ENCODE assay signal across 11 cellular contexts in the genomic region with DNA sequence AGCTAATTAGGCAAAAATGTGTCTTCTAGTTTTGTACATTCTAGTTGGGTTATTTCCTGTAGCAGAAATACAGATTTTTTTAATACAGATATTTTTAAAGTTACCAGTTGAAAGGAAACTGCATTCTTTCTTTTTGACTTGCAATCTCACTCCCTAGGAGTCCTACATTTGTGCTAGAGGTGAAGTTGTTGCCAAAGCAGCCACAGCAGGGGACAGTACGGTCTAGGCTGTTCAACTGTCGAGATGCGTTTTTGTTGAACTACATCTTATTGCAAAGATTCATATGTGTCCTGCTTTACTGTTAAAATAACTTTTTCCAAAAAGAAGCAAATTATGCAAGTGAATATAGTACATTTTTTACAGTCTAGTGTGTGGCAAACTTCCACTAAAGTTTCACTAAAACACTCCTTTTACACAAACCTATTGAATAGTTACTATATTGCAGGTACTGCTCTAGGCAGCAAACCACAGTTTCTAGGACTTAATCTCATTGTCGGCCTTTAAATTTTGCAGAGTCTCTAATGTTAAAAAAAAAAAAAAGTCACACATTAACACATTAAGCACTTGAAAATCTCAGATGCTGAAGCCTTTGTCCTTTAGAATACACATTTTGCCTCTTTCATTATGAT. TPM values are rescaled to one million over a fixed set of nuclear protein-coding genes. Genes with fewer than 3 reads are reported as not detected.
DNase-seq lines count a peak whose midpoint lies in the region; ATAC-seq, FAIRE-seq and TF ChIP-seq lines count a peak whose summit lies in the region.
"Had no signal": no experiment of that assay in that cellular context is flagged by ENCODE, and none has a peak within 500 bp of the region (broad histone marks: within the 10 kb centered on the region; RNA-seq: fewer than 3 reads in every experiment).

No MANE protein-coding gene starts in this region.

- POLR2A ChIA-PET in activated CD4-positive, alpha-beta memory T cell treated with anti-CD3 and anti-CD28 coated beads, Interleukin-2, amount 10 ng/mL, durations not matched to agents 7 days and 5 days (lab: Charles Lee): no interaction called here
- POLR2A ChIA-PET in activated CD4-positive, alpha-beta memory T cell treated with anti-CD3 and anti-CD28 coated beads for 36 hours (lab: Charles Lee): interaction anchor here (0.6 kb wide), 1 partner anchor 417 kb away, joined by 3 read pairs; no protein-coding TSS in a partner anchor

- FAIRE-seq in frontal cortex (lab: Jason Lieb, UNC): no peak

- no peaks in the 10 kb centered on the region for H3K36me3 ChIP-seq in Loucy (ENCODE audit: insufficient read depth, low read length)

- intact Hi-C loops in activated CD4-positive, alpha-beta memory T cell treated with anti-CD3 and anti-CD28 coated beads for 36 hours (cut with micrococcal nuclease): no loop called here
- intact Hi-C loops in left cardiac atrium (cut with DNase I): no loop called here

- no peaks in the 10 kb centered on the region for H3K9me2 ChIP-seq in Loucy (replicated peaks; ENCODE audit: low read depth, low read length)

- H3K4me3 Mint-ChIP-seq in activated CD4-positive, alpha-beta memory T cell treated with anti-CD3 and anti-CD28 coated beads, Interleukin-2, amount 10 ng/mL, durations not matched to agents 7 days and 5 days: no peak overlapping the region
- H3K4me3 Mint-ChIP-seq in activated CD4-positive, alpha-beta memory T cell treated with anti-CD3 and anti-CD28 coated beads for 36 hours: no peak overlapping the region
- H3K4me3 Mint-ChIP-seq in stimulated activated naive CD8-positive, alpha-beta T cell treated with anti-CD3 and anti-CD28 coated beads, Interleukin-15, Interleukin-2, amounts not matched to agents 100 ng/mL and 50 ng/mL, for 24 hours: peak overlapping the region; percentile 21

- no peaks in the 10 kb centered on the region for H3K9me3 ChIP-seq in Loucy (ENCODE audit: insufficient read depth, low read depth, low read length)

- H3K9me3 Mint-ChIP-seq in activated CD4-positive, alpha-beta memory T cell treated with anti-CD3 and anti-CD28 coated beads, Interleukin-2, amount 10 ng/mL, durations not matched to agents 7 days and 5 days: peaks cover 3% of the 10 kb centered on the region
- H3K9me3 Mint-ChIP-seq in activated CD4-positive, alpha-beta memory T cell treated with anti-CD3 and anti-CD28 coated beads for 36 hours: peaks cover 9% of the 10 kb centered on the region
- H3K9me3 Mint-ChIP-seq in stimulated activated naive CD8-positive, alpha-beta T cell treated with anti-CD3 and anti-CD28 coated beads, Interleukin-15, Interleukin-2, amounts not matched to agents 100 ng/mL and 50 ng/mL, for 24 hours: peaks cover 7% of the 10 kb centered on the region

- H2AFZ ChIP-seq in Loucy (ENCODE audit: low read length): peak overlapping the region; percentile 63

- no peaks in the 10 kb centered on the region for H4K20me1 ChIP-seq in Loucy (ENCODE audit: insufficient read depth, low read length, poor library complexity, severe bottlenecking)

- CTCF ChIA-PET in activated CD4-positive, alpha-beta memory T cell treated with anti-CD3 and anti-CD28 coated beads, Interleukin-2, amount 10 ng/mL, durations not matched to agents 7 days and 5 days (lab: Charles Lee): interaction anchor here (0.7 kb wide), 1 partner anchor 683 kb away, joined by 3 read pairs; no protein-coding TSS in a partner anchor
- CTCF ChIA-PET in activated CD4-positive, alpha-beta memory T cell treated with anti-CD3 and anti-CD28 coated beads for 36 hours (lab: Charles Lee): interaction anchor here (0.6 to 1.8 kb wide), 2 partner anchors 12 to 1926 kb away, joined by 3 to 6 read pairs; no protein-coding TSS in a partner anchor

- H3K27ac Mint-ChIP-seq in activated CD4-positive, alpha-beta memory T cell treated with anti-CD3 and anti-CD28 coated beads, Interleukin-2, amount 10 ng/mL, durations not matched to agents 7 days and 5 days: peak overlapping the region; percentile 55
- H3K27ac Mint-ChIP-seq in activated CD4-positive, alpha-beta memory T cell treated with anti-CD3 and anti-CD28 coated beads for 36 hours: no peak overlapping the region
- H3K27ac Mint-ChIP-seq in stimulated activated naive CD8-positive, alpha-beta T cell treated with anti-CD3 and anti-CD28 coated beads, Interleukin-15, Interleukin-2, amounts not matched to agents 100 ng/mL and 50 ng/mL, for 24 hours: no peak overlapping the region

- H3K27me3 Mint-ChIP-seq in activated CD4-positive, alpha-beta memory T cell treated with anti-CD3 and anti-CD28 coated beads, Interleukin-2, amount 10 ng/mL, durations not matched to agents 7 days and 5 days: no peaks in the 10 kb centered on the region
- peaks cover 10% of the 10 kb centered on the region for H3K27me3 Mint-ChIP-seq in activated CD4-positive, alpha-beta memory T cell treated with anti-CD3 and anti-CD28 coated beads for 36 hours
- peaks cover 4% of the 10 kb centered on the region for H3K27me3 Mint-ChIP-seq in stimulated activated naive CD8-positive, alpha-beta T cell treated with anti-CD3 and anti-CD28 coated beads, Interleukin-15, Interleukin-2, amounts not matched to agents 100 ng/mL and 50 ng/mL, for 24 hours

- no peaks in the 10 kb centered on the region for H3F3A ChIP-seq in Loucy (ENCODE audit: low read depth)

- peak overlapping the region; percentile 25 for H3K4me2 ChIP-seq in Loucy (ENCODE audit: low read depth, low read length, poor library complexity, severe bottlenecking)

- no peak for TF ChIP-seq CTCF in Loucy (conservative IDR thresholded peaks at IDR 0.05; ENCODE audit: low read length)

- H3K4me1 Mint-ChIP-seq in activated CD4-positive, alpha-beta memory T cell treated with anti-CD3 and anti-CD28 coated beads, Interleukin-2, amount 10 ng/mL, durations not matched to agents 7 days and 5 days: peaks cover 10% of the 10 kb centered on the region
- H3K4me1 Mint-ChIP-seq in activated CD4-positive, alpha-beta memory T cell treated with anti-CD3 and anti-CD28 coated beads for 36 hours (ENCODE audit: low read depth): peaks cover 11% of the 10 kb centered on the region
- peaks cover 40% of the 10 kb centered on the region for H3K4me1 Mint-ChIP-seq in stimulated activated naive CD8-positive, alpha-beta T cell treated with anti-CD3 and anti-CD28 coated beads, Interleukin-15, Interleukin-2, amounts not matched to agents 100 ng/mL and 50 ng/mL, for 24 hours (ENCODE audit: low read depth)

- H3K27me3 ChIP-seq in Loucy (ENCODE audit: insufficient read depth, low read length, poor library complexity, severe bottlenecking): no peaks in the 10 kb centered on the region

- H3K9ac ChIP-seq in Loucy (ENCODE audit: low read depth, low read length, poor library complexity, severe bottlenecking): no peak overlapping the region

- no peaks in the 10 kb centered on the region for H3K79me2 ChIP-seq in Loucy (ENCODE audit: insufficient read depth, low read length)

- no peaks in the 10 kb centered on the region for H3K36me3 Mint-ChIP-seq in activated CD4-positive, alpha-beta memory T cell treated with anti-CD3 and anti-CD28 coated beads, Interleukin-2, amount 10 ng/mL, durations not matched to agents 7 days and 5 days (ENCODE audit: low read depth)
- H3K36me3 Mint-ChIP-seq in activated CD4-positive, alpha-beta memory T cell treated with anti-CD3 and anti-CD28 coated beads for 36 hours: no peaks in the 10 kb centered on the region
- H3K36me3 Mint-ChIP-seq in stimulated activated naive CD8-positive, alpha-beta T cell treated with anti-CD3 and anti-CD28 coated beads, Interleukin-15, Interleukin-2, amounts not matched to agents 100 ng/mL and 50 ng/mL, for 24 hours (ENCODE audit: low read depth): peaks cover 4% of the 10 kb centered on the region

- no peak for DNase-seq in activated CD4-positive, alpha-beta memory T cell treated with anti-CD3 and anti-CD28 coated beads, Interleukin-2, amount 10 ng/mL, durations not matched to agents 7 days and 5 days
- no peak for DNase-seq in activated CD4-positive, alpha-beta memory T cell treated with anti-CD3 and anti-CD28 coated beads for 36 hours
- DNase-seq in left cardiac atrium (no peak), frontal cortex (ENCODE audit: low spot score in 2 of 2) (no peak), NCI-H82 (lab: John Stamatoyannopoulos, UW) (no peak)
- DNase-seq: left ventricle myocardium superior, NCI-H510A, retina had no signal

- peaks cover 20% of the 10 kb centered on the region for H3K4me1 ChIP-seq in Loucy (ENCODE audit: insufficient read depth, low read length, poor library complexity, severe bottlenecking)

- H3K4me3 ChIP-seq in Loucy (ENCODE audit: low read length, poor library complexity, severe bottlenecking): no peak overlapping the region

- ATAC-seq in HG02763 (IDR thresholded peaks at IDR 0.05; ENCODE audit: unreplicated experiment) (peak; percentile 35), left cardiac atrium (no peak)
- ATAC-seq: left ventricle myocardium superior had no signal

RNA-seq across cellular contexts. Expression of a gene that starts 30.2 kb away (rescaled TPM):
- total RNA-seq in activated CD4-positive, alpha-beta memory T cell treated with anti-CD3 and anti-CD28 coated beads, Interleukin-2, amount 10 ng/mL, durations not matched to agents 7 days and 5 days: not detected
- total RNA-seq in activated CD4-positive, alpha-beta memory T cell treated with anti-CD3 and anti-CD28 coated beads for 36 hours: under 1 TPM; 0.10 to 0.12 TPM
- total RNA-seq in left cardiac atrium (1 to 10 TPM; 4.3 to 5.5 TPM), frontal cortex (40.8 TPM)

RNA-seq across cellular contexts. Expression of a gene that starts 34.6 kb away (rescaled TPM):
- 10 to 100 TPM in 1 of 2 experiments, 1 to 10 TPM in 1; 9.5 to 10.2 TPM for total RNA-seq in activated CD4-positive, alpha-beta memory T cell treated with anti-CD3 and anti-CD28 coated beads, Interleukin-2, amount 10 ng/mL, durations not matched to agents 7 days and 5 days
- 10 to 100 TPM; 14.0 to 14.3 TPM for total RNA-seq in activated CD4-positive, alpha-beta memory T cell treated with anti-CD3 and anti-CD28 coated beads for 36 hours
- 10 to 100 TPM; 14.1 to 15.2 TPM for total RNA-seq in left cardiac atrium
- 13.5 TPM for total RNA-seq in frontal cortex

Comparison
In these comparisons a context has a peak if more than half of its experiments do, and no peak if none do; other contexts are left out.
1. RNA of a gene that starts 30.2 kb away (total RNA-seq): 40.8 TPM in frontal cortex (single experiment) and 4.3 to 5.5 TPM in left cardiac atrium; 0.10 to 0.12 TPM in activated CD4-positive, alpha-beta memory T cell treated with anti-CD3 and anti-CD28 coated beads for 36 hours and not detected in activated CD4-positive, alpha-beta memory T cell treated with anti-CD3 and anti-CD28 coated beads, Interleukin-2, amount 10 ng/mL, durations not matched to agents 7 days and 5 days; every median in the first group is over 4 times any median in the second.